ENCODE assay signal across 9 cellular contexts in genomic region chr2:26300234-26300641, GRCh38. TPM values are rescaled to one million over a fixed set of nuclear protein-coding genes. Genes with fewer than 3 reads are reported as not detected.
DNase-seq lines count a peak whose midpoint lies in the region; ATAC-seq and TF ChIP-seq lines count a peak whose summit lies in the region.
"Had no signal": no experiment of that assay in that cellular context is flagged by ENCODE, and none has a peak within 500 bp of the region (broad histone marks: within the 10 kb centered on the region; RNA-seq: fewer than 3 reads in every experiment).

No MANE protein-coding gene starts in this region.

- POLR2A ChIA-PET in CD8-positive, alpha-beta T cell (lab: Charles Lee): interaction anchor here (1.3 to 1.7 kb wide), 3 partner anchors 29 to 56 kb away, joined by 4 to 12 read pairs (median 11); partner anchors contain the start of genes HADHA, HADHB and SELENOI

- no peak overlapping the region for H3K4me3 Mint-ChIP-seq in CD8-positive, alpha-beta T cell

- no peaks in the 10 kb centered on the region for H3K27me3 Mint-ChIP-seq in CD8-positive, alpha-beta T cell (ENCODE audit: low read depth)

- peaks cover 3% of the 10 kb centered on the region for H3K9me3 Mint-ChIP-seq in CD8-positive, alpha-beta T cell

- no peaks in the 10 kb centered on the region for H3K4me1 Mint-ChIP-seq in CD8-positive, alpha-beta T cell (ENCODE audit: low read depth)

- H3K36me3 ChIP-seq in CD8-positive, alpha-beta T cell (ENCODE audit: insufficient read depth, low read length): peaks cover 5% of the 10 kb centered on the region
- H3K36me3 ChIP-seq in SK-N-MC (ENCODE audit: insufficient read depth, low read length): no peaks in the 10 kb centered on the region

- H3K36me3 Mint-ChIP-seq in CD8-positive, alpha-beta T cell: peaks cover 13% of the 10 kb centered on the region

- ATAC-seq in CD8-positive, alpha-beta T cell: peak; percentile 19

- no peak for TF ChIP-seq CTCF in CD8-positive, alpha-beta T cell (IDR thresholded peaks at IDR 0.05)
- TF ChIP-seq CTCF in fibroblast of villous mesenchyme (IDR thresholded peaks at IDR 0.05; ENCODE audit: insufficient read depth, low read depth, low read length): no peak

- H3K27ac Mint-ChIP-seq in CD8-positive, alpha-beta T cell: no peak overlapping the region

- CTCF ChIA-PET in CD8-positive, alpha-beta T cell (lab: Charles Lee): interaction anchor here (0.9 kb wide), 1 partner anchor 26 kb away, joined by 3 read pairs; no protein-coding TSS in a partner anchor

- no peaks in the 10 kb centered on the region for H3K27me3 ChIP-seq in CD8-positive, alpha-beta T cell (ENCODE audit: insufficient read depth, low read length)

- H3K9ac ChIP-seq in SK-N-MC (ENCODE audit: insufficient read length): no peak overlapping the region

- peak in 1 of 7 experiments; percentile 17 for DNase-seq in CD8-positive, alpha-beta T cell
- DNase-seq in SK-N-MC (ENCODE audit: low read depth, low spot score): no peak
- peak; percentile 48 for DNase-seq in fibroblast of villous mesenchyme (ENCODE audit: low read depth)
- DNase-seq in pons (ENCODE audit: low spot score): peak; percentile 29
- DNase-seq in SHP77 treated with DMSO at 0.1 percent for 48 hours (lab: John Stamatoyannopoulos, UW): no peak
- no peak for DNase-seq in amygdala (lab: John Stamatoyannopoulos, UW)
- DNase-seq in D341Med (ENCODE audit: low spot score): no peak
- no peak for DNase-seq in stimulated activated CD8-positive, alpha-beta memory T cell treated with anti-CD3 and anti-CD28 coated beads, Interleukin-4, amount 100 ng/mL, for 48 hours

- peaks cover 19% of the 10 kb centered on the region for H3K4me1 ChIP-seq in CD8-positive, alpha-beta T cell (ENCODE audit: insufficient read depth, low read length)

- H3K9me3 ChIP-seq in CD8-positive, alpha-beta T cell (ENCODE audit: low read length): no peaks in the 10 kb centered on the region
- no peaks in the 10 kb centered on the region for H3K9me3 ChIP-seq in SK-N-MC (ENCODE audit: low read depth, low read length)

- H3K27ac ChIP-seq in CD8-positive, alpha-beta T cell (ENCODE audit: low read depth, low read length): peak overlapping the region; percentile 31
- H3K27ac ChIP-seq in SK-N-MC: peak overlapping the region; percentile 53; the same call in 1 of the 2 replicates

- intact Hi-C loops in CD8-positive, alpha-beta T cell (cut with DNase I, micrococcal nuclease): no loop called here

- H3K4me3 ChIP-seq in CD8-positive, alpha-beta T cell (ENCODE audit: low read depth, low read length): peak overlapping the region; percentile 36
- H3K4me3 ChIP-seq in SK-N-MC: no peak overlapping the region
- peak overlapping the region; percentile 58 for H3K4me3 ChIP-seq in fibroblast of villous mesenchyme (ENCODE audit: low read depth, low read length)

RNA-seq across cellular contexts. Expression of gene SELENOI, which starts 45.7 kb away (rescaled TPM):
- total RNA-seq in CD8-positive, alpha-beta T cell: 10 to 100 TPM; 34.3 to 40.8 TPM
- total RNA-seq in fibroblast of villous mesenchyme: 17.4 and 34.1 TPM in 2 replicates

RNA-seq across cellular contexts. Expression of gene ADGRF3, which starts 46.4 kb away (rescaled TPM):
- 1 to 10 TPM; 1.5 to 1.7 TPM for total RNA-seq in CD8-positive, alpha-beta T cell
- under 0.01 TPM in 2 replicates for total RNA-seq in fibroblast of villous mesenchyme
- total RNA-seq: HT1080 had no signal

RNA-seq across cellular contexts. Expression of gene HADHB, which starts 55.5 kb away (rescaled TPM):
- total RNA-seq in CD8-positive, alpha-beta T cell: 10 to 100 TPM; 26.0 to 26.1 TPM
- total RNA-seq in fibroblast of villous mesenchyme: 80.5 and 106 TPM in 2 replicates

RNA-seq across cellular contexts. Expression of gene HADHA, which starts 55.8 kb away (rescaled TPM):
- total RNA-seq in CD8-positive, alpha-beta T cell: 10 to 100 TPM; 66.8 to 69.4 TPM
- 120 and 122 TPM in 2 replicates for total RNA-seq in fibroblast of villous mesenchyme

Comparison
In these comparisons a context has a peak if more than half of its experiments do, and no peak if none do; other contexts are left out.
1. DNase-seq: peak in fibroblast of villous mesenchyme (single experiment) and pons (single experiment); none in SK-N-MC (single experiment), SHP77 treated with DMSO at 0.1 percent for 48 hours (single experiment), amygdala (0 of 56), D341Med (single experiment) and stimulated activated CD8-positive, alpha-beta memory T cell treated with anti-CD3 and anti-CD28 coated beads, Interleukin-4, amount 100 ng/mL, for 48 hours (single experiment).